ENCODE assay signal across 11 cellular contexts in genomic region chr12:19893514-19893913, GRCh38.
DNase-seq lines count a peak whose midpoint lies in the region; ATAC-seq and TF ChIP-seq lines count a peak whose summit lies in the region.
"Had no signal": no experiment of that assay in that cellular context is flagged by ENCODE, and none has a peak within 500 bp of the region (broad histone marks: within the 10 kb centered on the region; RNA-seq: fewer than 3 reads in every experiment).

No MANE protein-coding gene starts in this region.

- no peak overlapping the region for H2AFZ ChIP-seq in PC-3 (ENCODE audit: low read length)

- no peaks in the 10 kb centered on the region for H3K4me1 ChIP-seq in PC-3 (ENCODE audit: insufficient read depth, low read length)

- H3K27ac Mint-ChIP-seq in stimulated activated naive CD8-positive, alpha-beta T cell treated with anti-CD3 and anti-CD28 coated beads, Interleukin-15, amount 100 ng/mL, for 72 hours, result no peak overlapping the region
- H3K27ac Mint-ChIP-seq: T-helper 1 cell treated with Interleukin-12 subunit alpha and Interleukin-12 subunit beta and Interleukin-4 antibody, amounts not matched to agents 30 μg/mL and 1 μg/mL, for 36 hours had no signal

- intact Hi-C loops in PC-3 (cut with micrococcal nuclease), result loop anchor here (1.0 kb wide), 1 partner anchor 136 kb away; no protein-coding TSS in a partner anchor

- H3K36me3 ChIP-seq in PC-3 (ENCODE audit: low read depth, low read length), result no peaks in the 10 kb centered on the region

- CTCF ChIA-PET in PC-3 (lab: Charles Lee), result no interaction called here

- H3K9me3 ChIP-seq in PC-3 (ENCODE audit: low read length), result no peaks in the 10 kb centered on the region

- no TSS peak for BruUV-seq in PC-3 (replicated peaks; lab: Mats Ljungman, UMichigan)

- no peaks in the 10 kb centered on the region for H3K27me3 Mint-ChIP-seq in stimulated activated naive CD8-positive, alpha-beta T cell treated with anti-CD3 and anti-CD28 coated beads, Interleukin-15, amount 100 ng/mL, for 72 hours

- no peak overlapping the region for H3K4me3 Mint-ChIP-seq in stimulated activated naive CD8-positive, alpha-beta T cell treated with anti-CD3 and anti-CD28 coated beads, Interleukin-15, amount 100 ng/mL, for 72 hours
- H3K4me3 Mint-ChIP-seq: T-helper 1 cell treated with Interleukin-12 subunit alpha and Interleukin-12 subunit beta and Interleukin-4 antibody, amounts not matched to agents 30 μg/mL and 1 μg/mL, for 36 hours had no signal

- H3K79me2 ChIP-seq in PC-3 (ENCODE audit: low read length), result no peaks in the 10 kb centered on the region

- peak; percentile 45 for ATAC-seq in stimulated activated naive CD8-positive, alpha-beta T cell treated with anti-CD3 and anti-CD28 coated beads, Interleukin-15, Interleukin-2, amounts not matched to agents 100 U/mL and 50 U/mL, for 24 hours
- ATAC-seq in stimulated activated naive CD8-positive, alpha-beta T cell treated with anti-CD3 and anti-CD28 coated beads, Interleukin-15, amount 100 ng/mL, for 72 hours, result no peak
- ATAC-seq in PC-3 (no peak), GM21526 (IDR thresholded peaks at IDR 0.05; ENCODE audit: low FRiP score, unreplicated experiment) (no peak), HG03442 (IDR thresholded peaks at IDR 0.05; ENCODE audit: unreplicated experiment) (no peak)

- no peaks in the 10 kb centered on the region for H4K20me1 ChIP-seq in PC-3 (ENCODE audit: low read length)

- POLR2A ChIA-PET in PC-3 (lab: Charles Lee; ENCODE audit: unreplicated experiment), result no interaction called here

- no peaks in the 10 kb centered on the region for H3K9me3 Mint-ChIP-seq in stimulated activated naive CD8-positive, alpha-beta T cell treated with anti-CD3 and anti-CD28 coated beads, Interleukin-15, amount 100 ng/mL, for 72 hours
- H3K9me3 Mint-ChIP-seq: T-helper 1 cell treated with Interleukin-12 subunit alpha and Interleukin-12 subunit beta and Interleukin-4 antibody, amounts not matched to agents 30 μg/mL and 1 μg/mL, for 36 hours had no signal

- H3K27me3 ChIP-seq in PC-3 (ENCODE audit: low read length), result 0 out of 2 replicates have a peak, but pooled peaks cover 7% of the 10 kb centered on the region

- no peak overlapping the region for H3K9ac ChIP-seq in PC-3 (ENCODE audit: low read length)

- H3K9me2 ChIP-seq in PC-3 (replicated peaks; ENCODE audit: low read length), result no peaks in the 10 kb centered on the region

- no peaks in the 10 kb centered on the region for H3F3A ChIP-seq in PC-3 (ENCODE audit: low read length, unreplicated experiment)

- peaks cover 23% of the 10 kb centered on the region for H3K4me1 Mint-ChIP-seq in stimulated activated naive CD8-positive, alpha-beta T cell treated with anti-CD3 and anti-CD28 coated beads, Interleukin-15, amount 100 ng/mL, for 72 hours

- DNase-seq in stimulated activated naive CD8-positive, alpha-beta T cell treated with anti-CD3 and anti-CD28 coated beads, Interleukin-15, Interleukin-2, amounts not matched to agents 100 U/mL and 50 U/mL, for 24 hours, result no peak
- no peak for DNase-seq in stimulated activated naive CD8-positive, alpha-beta T cell treated with anti-CD3 and anti-CD28 coated beads, Interleukin-15, amount 100 ng/mL, for 72 hours
- peak; percentile 36 for DNase-seq in PC-3
- DNase-seq in glomerular visceral epithelial cell (ENCODE audit: extremely low spot score), result peak; percentile 10
- no peak for DNase-seq in NCI-H2081 treated with DMSO at 0.1 percent for 48 hours (lab: John Stamatoyannopoulos, UW)
- no peak for DNase-seq in NCI-H1694 treated with DMSO at 0.1 percent for 48 hours (lab: John Stamatoyannopoulos, UW)
- DNase-seq: amniotic stem cell, islet precursor cell had no signal

- no peak overlapping the region for H3K4me3 ChIP-seq in PC-3 (ENCODE audit: low read length)

- no peak overlapping the region for H3K27ac ChIP-seq in PC-3 (ENCODE audit: low read length)

- TF ChIP-seq CTCF in PC-3 (conservative IDR thresholded peaks at IDR 0.05; ENCODE audit: low read depth, low read length), result peak; percentile 43

- H3K4me2 ChIP-seq in PC-3 (ENCODE audit: low read length), result no peak overlapping the region

Comparison
In these comparisons a context has a peak if more than half of its experiments do, and no peak if none do; other contexts are left out.
1. DNase-seq: peak in PC-3 (single experiment) and glomerular visceral epithelial cell (single experiment); none in stimulated activated naive CD8-positive, alpha-beta T cell treated with anti-CD3 and anti-CD28 coated beads, Interleukin-15, Interleukin-2, amounts not matched to agents 100 U/mL and 50 U/mL, for 24 hours (single experiment), stimulated activated naive CD8-positive, alpha-beta T cell treated with anti-CD3 and anti-CD28 coated beads, Interleukin-15, amount 100 ng/mL, for 72 hours (0 of 2), NCI-H2081 treated with DMSO at 0.1 percent for 48 hours (single experiment) and NCI-H1694 treated with DMSO at 0.1 percent for 48 hours (single experiment).